10 cellular contexts compared by ENCODE assay signal in the genomic region with DNA sequence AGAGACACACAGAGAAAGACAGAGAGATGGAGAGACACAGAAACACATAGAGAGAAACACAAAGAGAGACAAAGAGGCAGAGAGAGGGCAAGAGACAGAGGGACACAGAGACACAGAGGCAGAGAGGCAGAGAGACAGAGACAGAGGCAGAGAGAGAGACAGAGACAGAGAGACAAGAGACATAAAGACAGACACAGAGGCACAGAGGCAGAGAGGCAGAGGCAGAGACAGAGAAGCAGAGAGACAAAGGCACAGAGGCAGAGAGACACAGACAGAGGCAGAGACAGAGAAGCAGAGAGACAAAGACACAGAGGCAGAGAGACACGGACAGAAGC. TPM values are rescaled to one million over a fixed set of nuclear protein-coding genes. Genes with fewer than 3 reads are reported as not detected.
DNase-seq lines count a peak whose midpoint lies in the region; ATAC-seq and TF ChIP-seq lines count a peak whose summit lies in the region.
"Had no signal": no experiment of that assay in that cellular context is flagged by ENCODE, and none has a peak within 500 bp of the region (broad histone marks: within the 10 kb centered on the region; RNA-seq: fewer than 3 reads in every experiment).

No MANE protein-coding gene starts in this region.

- POLR2A ChIA-PET in HEK293T (lab: Yijun Ruan, JAX), result no interaction called here

- CTCF ChIA-PET in HEK293T (lab: Yijun Ruan, JAX), result interaction anchor here (1.3 kb wide), 1 partner anchor 192 kb away, joined by 3 read pairs; no protein-coding TSS in a partner anchor

- peak overlapping the region in 3 of 4 donors; percentile 94 to 98 (median 96) for H3K27ac ChIP-seq in body of pancreas

- H3K9me3 Mint-ChIP-seq in CD14-positive monocyte (no peaks in the 10 kb centered on the region), nephron progenitor cell (no peaks in the 10 kb centered on the region)

- H3K27me3 Mint-ChIP-seq in CD14-positive monocyte (ENCODE audit: low read depth in 3 of 3) (peaks cover 0 to 4% (median 1%) of the 10 kb centered on the region in 3 donors), nephron progenitor cell (ENCODE audit: low read depth, poor library complexity) (peaks cover 5% of the 10 kb centered on the region)

- TF ChIP-seq CTCF in CD14-positive monocyte (IDR thresholded peaks at IDR 0.05) (no peak), body of pancreas (IDR thresholded peaks at IDR 0.05) (no peak), nephron progenitor cell (IDR thresholded peaks at IDR 0.05) (no peak), mucosa of descending colon (IDR thresholded peaks at IDR 0.05) (no peak)

- H3K4me1 Mint-ChIP-seq in CD14-positive monocyte (peaks cover 84% of the 10 kb centered on the region), nephron progenitor cell (peaks cover 37% of the 10 kb centered on the region)

- no peak for ATAC-seq in body of pancreas
- ATAC-seq in HG03025 (IDR thresholded peaks at IDR 0.05; ENCODE audit: low FRiP score, unreplicated experiment), result no peak
- ATAC-seq in mucosa of descending colon, result no peak

- peak overlapping the region; percentile 93 to 100 (median 99) for H3K27ac Mint-ChIP-seq in CD14-positive monocyte
- H3K27ac Mint-ChIP-seq in nephron progenitor cell, result peak overlapping the region; percentile 41

- no peak overlapping the region for H3K4me3 ChIP-seq in body of pancreas
- H3K4me3 ChIP-seq in mucosa of descending colon, result no peak overlapping the region

- peaks cover 64% of the 10 kb centered on the region for H3K4me1 ChIP-seq in body of pancreas
- no peaks in the 10 kb centered on the region for H3K4me1 ChIP-seq in mucosa of descending colon (ENCODE audit: low read depth)

- TF ChIP-seq POLR2A in body of pancreas (IDR thresholded peaks at IDR 0.05), result no peak

- H3K9me3 ChIP-seq in body of pancreas (no peaks in the 10 kb centered on the region), mucosa of descending colon (no peaks in the 10 kb centered on the region)

- DNase-seq in CD14-positive monocyte (ENCODE audit: low spot score) (no peak), HEK293T (ENCODE audit: extremely low spot score) (no peak), body of pancreas (no peak), nephron progenitor cell (no peak), mucosa of descending colon (no peak), AG08395 (ENCODE audit: low spot score) (no peak), retina (no peak)
- DNase-seq: COR-L47, NCI-H2171 had no signal

- H3K36me3 Mint-ChIP-seq in CD14-positive monocyte (peaks cover 16 to 21% of the 10 kb centered on the region in 2 donors), nephron progenitor cell (ENCODE audit: low read depth) (no peaks in the 10 kb centered on the region)

- no peaks in the 10 kb centered on the region for H3K27me3 ChIP-seq in body of pancreas

- intact Hi-C loops in CD14-positive monocyte (cut with micrococcal nuclease), result loop anchor here in 1 of 2 donors (2.0 kb wide), 1 partner anchor 18 kb away; no protein-coding TSS in a partner anchor
- intact Hi-C loops in body of pancreas (cut with DNase I), result no loop called here
- intact Hi-C loops in mucosa of descending colon (cut with DNase I, micrococcal nuclease), result no loop called here

- WGBS in body of pancreas, 2 donors, result 76 to 88% methylated on average over 1 of the region's 1 CpG

- H3K4me3 Mint-ChIP-seq in CD14-positive monocyte, result peak overlapping the region; percentile 63 to 92
- H3K4me3 Mint-ChIP-seq in nephron progenitor cell, result no peak overlapping the region

- no peaks in the 10 kb centered on the region for H3K36me3 ChIP-seq in body of pancreas (replicated peaks in 1 of 2; ENCODE audit: insufficient read depth in 1 of 2, low read depth in 2 of 2)
- no peaks in the 10 kb centered on the region for H3K36me3 ChIP-seq in mucosa of descending colon (ENCODE audit: low read depth)

TF ChIP-seq in HEK293T, 16 proteins besides CTCF, POLR2A, EP300 and RAD21:
- TF ChIP-seq CTBP1 (IDR thresholded peaks at IDR 0.05; ENCODE audit: borderline replicate concordance), result peak; percentile 33; the same call in 1 of the 2 replicates
- TF ChIP-seq FOXM1 (IDR thresholded peaks at IDR 0.05; ENCODE audit: borderline replicate concordance), result no peak

RNA-seq across cellular contexts. Expression of gene TNNI2, which starts 6.3 kb away (rescaled TPM):
- 10 to 100 TPM; 11.4 to 11.7 TPM for polyA plus RNA-seq in CD14-positive monocyte
- total RNA-seq in body of pancreas (1 to 10 TPM; 3.4 to 3.6 TPM), mucosa of descending colon (under 1 TPM in 1 of 3 donors, not detected in 2; 0.46 TPM)

RNA-seq across cellular contexts. Expression of gene LSP1, which starts 7.8 kb away (rescaled TPM):
- 100 to 1,000 TPM; 542 to 646 TPM for polyA plus RNA-seq in CD14-positive monocyte
- total RNA-seq in body of pancreas (10 to 100 TPM in 1 of 2 donors, 1 to 10 TPM in 1; 9.9 to 11.5 TPM), mucosa of descending colon (10 to 100 TPM; 18.5 to 32.2 (median 23.6) TPM)

RNA-seq across cellular contexts. Expression of gene SYT8, which starts 10.3 kb away (rescaled TPM):
- polyA plus RNA-seq in CD14-positive monocyte, result not detected
- total RNA-seq in body of pancreas (10 to 100 TPM in 1 of 2 donors, 1 to 10 TPM in 1; 6.0 to 32.6 TPM), mucosa of descending colon (1 to 10 TPM in 2 of 3 donors, under 1 TPM in 1; 0.98 to 2.4 (median 2.1) TPM)

RNA-seq across cellular contexts. Expression of gene PRR33, which starts 46.6 kb away (rescaled TPM):
- not detected for polyA plus RNA-seq in CD14-positive monocyte
- total RNA-seq in body of pancreas (not detected), mucosa of descending colon (not detected)
